In genomic region chr6:169981051-169981450, GRCh38 we compare ENCODE assay signal across 19 cellular contexts.
DNase-seq lines count a peak whose midpoint lies in the region; ATAC-seq and TF ChIP-seq lines count a peak whose summit lies in the region.
"Had no signal": no experiment of that assay in that cellular context is flagged by ENCODE, and none has a peak within 500 bp of the region (broad histone marks: within the 10 kb centered on the region; RNA-seq: fewer than 3 reads in every experiment).

No MANE protein-coding gene starts in this region.

- H3K27me3 ChIP-seq in right atrium auricular region, result no peaks in the 10 kb centered on the region
- H3K27me3 ChIP-seq in lower lobe of right lung (ENCODE audit: low read depth), result peaks cover 8% of the 10 kb centered on the region
- no peaks in the 10 kb centered on the region for H3K27me3 ChIP-seq in sigmoid colon

- H3K27ac ChIP-seq in right atrium auricular region (no peak overlapping the region), lower lobe of right lung (no peak overlapping the region), sigmoid colon (no peak overlapping the region)
- H3K27ac ChIP-seq: 22Rv1, A549, C4-2B had no signal

- H3K4me3 Mint-ChIP-seq in activated T-cell treated with anti-CD3 and anti-CD28 coated beads, Interleukin-2, amount 50 U/mL, for 72 hours, result no peak overlapping the region
- H3K4me3 Mint-ChIP-seq: CD4-positive, alpha-beta memory T cell; GM23338 had no signal

- H3K27me3 Mint-ChIP-seq in activated T-cell treated with anti-CD3 and anti-CD28 coated beads, Interleukin-2, amount 50 U/mL, for 72 hours (ENCODE audit: low read depth), result peaks cover 4% of the 10 kb centered on the region

- 78 to 84% methylated on average over 10 of the region's 10 CpGs for WGBS in sigmoid colon, 2 donors

- H3K36me3 Mint-ChIP-seq in activated T-cell treated with anti-CD3 and anti-CD28 coated beads, Interleukin-2, amount 50 U/mL, for 72 hours (ENCODE audit: insufficient read depth in 2 of 2), result no peaks in the 10 kb centered on the region
- H3K36me3 Mint-ChIP-seq: CD4-positive, alpha-beta memory T cell had no signal

- no peak for TF ChIP-seq POLR2A in sigmoid colon (IDR thresholded peaks at IDR 0.05)

- TF ChIP-seq CTCF in right atrium auricular region (IDR thresholded peaks at IDR 0.05), result no peak
- TF ChIP-seq CTCF in lower lobe of right lung (IDR thresholded peaks at IDR 0.05), result no peak
- TF ChIP-seq CTCF in sigmoid colon (IDR thresholded peaks at IDR 0.05), result no peak

- ATAC-seq in lower lobe of right lung (no peak), HG02763 (IDR thresholded peaks at IDR 0.05; ENCODE audit: unreplicated experiment) (no peak)
- ATAC-seq in activated T-cell treated with anti-CD3 and anti-CD28 coated beads, Interleukin-2, amount 50 U/mL, for 72 hours (replicated peaks in 1 of 2), result no peak
- ATAC-seq: A549, GM23338, HCT116 had no signal

- H3K9me3 Mint-ChIP-seq in activated T-cell treated with anti-CD3 and anti-CD28 coated beads, Interleukin-2, amount 50 U/mL, for 72 hours, result no peaks in the 10 kb centered on the region
- H3K9me3 Mint-ChIP-seq: CD4-positive, alpha-beta memory T cell had no signal

- intact Hi-C loops in cardiac septum (cut with DNase I) (no loop called here), lower lobe of right lung (cut with DNase I) (no loop called here), sigmoid colon (cut with DNase I) (no loop called here)

- H3K4me1 Mint-ChIP-seq in activated T-cell treated with anti-CD3 and anti-CD28 coated beads, Interleukin-2, amount 50 U/mL, for 72 hours (ENCODE audit: low read depth), result no peaks in the 10 kb centered on the region
- H3K4me1 Mint-ChIP-seq: CD4-positive, alpha-beta memory T cell had no signal

- H3K27ac Mint-ChIP-seq in activated T-cell treated with anti-CD3 and anti-CD28 coated beads, Interleukin-2, amount 50 U/mL, for 72 hours, result no peak overlapping the region
- H3K27ac Mint-ChIP-seq: GM23338 had no signal

- no peak for TF ChIP-seq EP300 in sigmoid colon (IDR thresholded peaks at IDR 0.05)

- H3K4me1 ChIP-seq in right atrium auricular region (peaks cover 0 to 6% of the 10 kb centered on the region in 2 donors), lower lobe of right lung (peaks cover 14% of the 10 kb centered on the region), sigmoid colon (no peaks in the 10 kb centered on the region)
- H3K4me1 ChIP-seq: A549 had no signal

- no peak overlapping the region for H3K4me3 ChIP-seq in right atrium auricular region
- H3K4me3 ChIP-seq in lower lobe of right lung, result no peak overlapping the region
- H3K4me3 ChIP-seq in sigmoid colon, result no peak overlapping the region
- H3K4me3 ChIP-seq: A549, GM23338 had no signal

- H3K9me3 ChIP-seq in right atrium auricular region (no peaks in the 10 kb centered on the region), lower lobe of right lung (no peaks in the 10 kb centered on the region), sigmoid colon (no peaks in the 10 kb centered on the region)
- H3K9me3 ChIP-seq: A549 had no signal

- no peaks in the 10 kb centered on the region for H3K36me3 ChIP-seq in right atrium auricular region
- no peaks in the 10 kb centered on the region for H3K36me3 ChIP-seq in lower lobe of right lung
- H3K36me3 ChIP-seq in sigmoid colon, result no peaks in the 10 kb centered on the region

- DNase-seq in cardiac septum (ENCODE audit: low spot score), result peak; percentile 49
- no peak for DNase-seq in right atrium auricular region (ENCODE audit: low spot score)
- DNase-seq in lower lobe of right lung, result peak; percentile 41
- peak; percentile 39 for DNase-seq in sigmoid colon
- no peak for DNase-seq in NCI-H1105 (lab: John Stamatoyannopoulos, UW)
- no peak for DNase-seq in activated T-cell treated with anti-CD3 and anti-CD28 coated beads, Interleukin-2, amount 50 U/mL, for 72 hours
- no peak for DNase-seq in islet precursor cell
- DNase-seq: AML-193; CD4-positive, alpha-beta memory T cell; DMS153; DMS79; GDM1; H7 had no signal

Comparison
In these comparisons a context has a peak if more than half of its experiments do, and no peak if none do; other contexts are left out.
1. DNase-seq: peak in cardiac septum (single experiment), lower lobe of right lung (single experiment) and sigmoid colon (single experiment); none in right atrium auricular region (single experiment), NCI-H1105 (single experiment), activated T-cell treated with anti-CD3 and anti-CD28 coated beads, Interleukin-2, amount 50 U/mL, for 72 hours (0 of 2) and islet precursor cell (single experiment).